ENCODE assay signal across 35 cellular contexts in the genomic region with DNA sequence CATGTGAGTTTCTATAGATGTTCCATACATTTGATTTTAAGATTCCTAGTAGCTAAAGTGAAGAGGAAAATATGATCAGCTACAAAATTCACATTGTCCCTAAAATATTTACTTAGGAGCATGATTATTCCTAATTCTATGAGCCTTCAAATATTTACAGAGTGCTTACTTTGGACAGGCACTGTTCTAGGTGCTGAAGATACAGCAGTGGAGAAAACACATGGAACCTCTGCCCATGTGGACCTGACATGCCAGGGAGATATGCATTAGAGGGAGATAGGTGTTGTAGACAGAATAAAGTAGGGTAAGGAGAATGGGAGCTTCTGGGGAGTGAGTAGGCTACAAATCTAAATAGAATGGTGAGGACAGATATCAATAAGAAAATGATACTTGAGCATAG.
"Had no signal": no experiment of that assay in that cellular context is flagged by ENCODE, and none has a peak within 500 bp of the region (broad histone marks: within the 10 kb centered on the region; RNA-seq: fewer than 3 reads in every experiment).

No MANE protein-coding gene starts in this region.

- DNase-seq: Karpas-422, Kasumi-1, MG63, MM.1S, MV-4-11, NCI-H1048, NCI-H1092, NCI-H1092 treated with DMSO at 0.1 percent for 48 hours, NCI-H1105, NCI-H1105 treated with DMSO at 0.1 percent for 48 hours, NCI-H1417, NCI-H1417 treated with DMSO at 0.1 percent for 48 hours, NCI-H1436, NCI-H1436 treated with DMSO at 0.1 percent for 48 hours, NCI-H146, NCI-H1694, NCI-H1694 treated with DMSO at 0.1 percent for 48 hours, NCI-H187, NCI-H187 treated with DMSO at 0.1 percent for 48 hours, NCI-H1930, NCI-H2029, NCI-H2029 treated with DMSO at 0.1 percent for 48 hours, NCI-H2081, NCI-H2081 treated with DMSO at 0.1 percent for 48 hours, NCI-H2107, NCI-H2171, NCI-H2171 treated with DMSO at 0.1 percent for 48 hours, NCI-H2227 treated with DMSO at 0.1 percent for 48 hours, NCI-H226, NCI-H345, NCI-H446, NCI-H446 treated with DMSO at 0.1 percent for 48 hours, NCI-H510A, NCI-H510A treated with DMSO at 0.1 percent for 48 hours, NCI-H524 had no signal

- H3K4me3 ChIP-seq: MG63 had no signal

- H3K27me3 ChIP-seq: MG63 had no signal

- H3K36me3 ChIP-seq: MG63 had no signal
